15 cellular contexts compared by ENCODE assay signal in the genomic region with DNA sequence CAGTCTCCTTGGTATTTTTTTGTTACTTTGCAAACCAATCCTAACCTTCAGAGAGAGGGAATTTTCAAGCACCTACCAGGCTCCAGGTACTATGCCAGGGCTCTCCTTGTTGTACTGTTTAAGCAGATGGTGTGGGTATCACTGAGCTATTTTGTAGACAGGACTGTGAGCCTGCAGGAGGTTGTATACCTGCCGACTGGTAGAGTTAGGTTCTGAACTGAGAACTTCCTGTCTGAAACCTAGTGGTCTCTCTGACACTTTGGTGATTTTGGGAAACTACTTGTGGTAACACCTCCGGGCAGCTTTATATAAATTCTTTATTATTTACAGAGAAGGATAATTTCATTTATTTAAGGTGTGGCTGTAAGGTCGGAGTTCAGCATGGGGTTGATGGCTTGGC. TPM values are rescaled to one million over a fixed set of nuclear protein-coding genes. Genes with fewer than 3 reads are reported as not detected.
DNase-seq lines count a peak whose midpoint lies in the region; ATAC-seq, FAIRE-seq and TF ChIP-seq lines count a peak whose summit lies in the region.
"Had no signal": no experiment of that assay in that cellular context is flagged by ENCODE, and none has a peak within 500 bp of the region (broad histone marks: within the 10 kb centered on the region; RNA-seq: fewer than 3 reads in every experiment).

No MANE protein-coding gene starts in this region.

- DNase-seq in GM12865 (ENCODE audit: low read depth) (peak; percentile 43), HepG2 (ENCODE audit: low spot score) (no peak), cerebellar nuclear complex (lab: John Stamatoyannopoulos, UW) (no peak)
- DNase-seq in central memory CD8-positive, alpha-beta T cell (ENCODE audit: low spot score in 2 of 2): no peak
- DNase-seq: BE2C, EL, NCI-H1048, NCI-H1694, NCI-H446, Right ventricle myocardium superior had no signal

- H3K9me3 ChIP-seq in OCI-LY3 (ENCODE audit: insufficient read depth, low read length) (no peaks in the 10 kb centered on the region), HepG2 (ENCODE audit: low read length) (no peaks in the 10 kb centered on the region)
- H3K9me3 ChIP-seq: BE2C, HAP-1 had no signal

- H3K36me3 Mint-ChIP-seq in central memory CD8-positive, alpha-beta T cell (ENCODE audit: insufficient read depth): peaks cover 3% of the 10 kb centered on the region
- peaks cover 9% of the 10 kb centered on the region for H3K36me3 Mint-ChIP-seq in stimulated activated memory B cell treated with anti-CD40 and anti-IgM and Interleukin-4, amounts not matched to agents 10 μg/mL and 1 μg/mL and 100 μg/mL, for 72 hours

- H3K27me3 ChIP-seq in OCI-LY3 (ENCODE audit: low read depth, low read length) (no peaks in the 10 kb centered on the region), HepG2 (ENCODE audit: control insufficient read depth in 1 of 2, insufficient read depth in 2 of 2, low read length in 2 of 2) (no peaks in the 10 kb centered on the region; a peak in 1 of 5 replicates)

- CTCF ChIA-PET in HepG2 (lab: Yijun Ruan, JAX; ENCODE audit: low intra/inter-chr PET ratio, low total read pairs): no interaction called here

- H3K4me2 ChIP-seq in OCI-LY3 (ENCODE audit: low read length): peak overlapping the region; percentile 28; the same call in 1 of the 2 replicates
- H3K4me2 ChIP-seq in HepG2 (ENCODE audit: low read depth, low read length): no peak overlapping the region

- H3K4me1 ChIP-seq in OCI-LY3 (ENCODE audit: low read length): peaks cover 26% of the 10 kb centered on the region
- peaks cover 9% of the 10 kb centered on the region for H3K4me1 ChIP-seq in HepG2 (ENCODE audit: insufficient read depth, low read length)
- H3K4me1 ChIP-seq: BE2C had no signal

- H4K20me1 ChIP-seq in OCI-LY3 (ENCODE audit: insufficient read depth, low read length) (no peaks in the 10 kb centered on the region), HepG2 (ENCODE audit: insufficient read depth, low read length) (no peaks in the 10 kb centered on the region)

- H3K36me3 ChIP-seq in OCI-LY3 (replicated peaks; ENCODE audit: low read depth, low read length) (no peaks in the 10 kb centered on the region), HepG2 (replicated peaks in 1 of 2; ENCODE audit: control insufficient read depth in 1 of 2, insufficient read depth in 2 of 2, low read length in 2 of 2) (peaks cover 3 to 8% of the 10 kb centered on the region in 2 experiments; a peak in 4 of 5 replicates)
- H3K36me3 ChIP-seq: BE2C had no signal

- H3K79me2 ChIP-seq in OCI-LY3 (ENCODE audit: low read length): no peaks in the 10 kb centered on the region
- no peaks in the 10 kb centered on the region for H3K79me2 ChIP-seq in HepG2 (ENCODE audit: insufficient read depth, low read length)

- ATAC-seq in central memory CD8-positive, alpha-beta T cell (replicated peaks; ENCODE audit: extremely low read depth, poor library complexity, severe bottlenecking): peak; percentile 46
- no peak for ATAC-seq in stimulated activated memory B cell treated with anti-CD40 and anti-IgM and Interleukin-4, amounts not matched to agents 10 μg/mL and 1 μg/mL and 100 μg/mL, for 72 hours
- ATAC-seq in HepG2 (no peak), HG03520 (IDR thresholded peaks at IDR 0.05; ENCODE audit: unreplicated experiment) (no peak)
- ATAC-seq: Panc1 had no signal

- no peak for FAIRE-seq in HepG2 (lab: Jason Lieb, UNC)

- intact Hi-C loops in HepG2 (cut with micrococcal nuclease; ENCODE audit: unreplicated experiment): no loop called here

- no peaks in the 10 kb centered on the region for H3K27me3 Mint-ChIP-seq in central memory CD8-positive, alpha-beta T cell
- no peaks in the 10 kb centered on the region for H3K27me3 Mint-ChIP-seq in stimulated activated memory B cell treated with anti-CD40 and anti-IgM and Interleukin-4, amounts not matched to agents 10 μg/mL and 1 μg/mL and 100 μg/mL, for 72 hours

- no peak overlapping the region for H3K27ac ChIP-seq in OCI-LY3 (ENCODE audit: low read length)
- H3K27ac ChIP-seq in HepG2 (ENCODE audit: extremely low read length, insufficient read depth, low read length): no peak overlapping the region

- H3K9ac ChIP-seq in OCI-LY3 (ENCODE audit: low read length) (no peak overlapping the region), HepG2 (ENCODE audit: insufficient read depth, low read depth, low read length) (no peak overlapping the region)

- POLR2A ChIA-PET in HepG2 (lab: Yijun Ruan, JAX): no interaction called here

- TF ChIP-seq EP300 in HepG2 (IDR thresholded peaks at IDR 0.05; ENCODE audit: low read depth in 2 of 2, low read length in 2 of 2): no peak
- TF ChIP-seq EP300 in HepG2 (CRISPR knock-in tag; IDR thresholded peaks at IDR 0.05; ENCODE audit: borderline replicate concordance): no peak

- 100% methylated on average over 3 of the region's 3 CpGs for WGBS in HepG2 (ENCODE audit: low lambda C conversion rate)

- H3K4me3 Mint-ChIP-seq in central memory CD8-positive, alpha-beta T cell: peak overlapping the region; percentile 70
- H3K4me3 Mint-ChIP-seq in stimulated activated memory B cell treated with anti-CD40 and anti-IgM and Interleukin-4, amounts not matched to agents 10 μg/mL and 1 μg/mL and 100 μg/mL, for 72 hours: no peak overlapping the region

- peak overlapping the region; percentile 92 for H3K27ac Mint-ChIP-seq in central memory CD8-positive, alpha-beta T cell (ENCODE audit: low read depth)
- peak overlapping the region; percentile 38 for H3K27ac Mint-ChIP-seq in stimulated activated memory B cell treated with anti-CD40 and anti-IgM and Interleukin-4, amounts not matched to agents 10 μg/mL and 1 μg/mL and 100 μg/mL, for 72 hours

- no peak overlapping the region for H3K4me3 ChIP-seq in GM12865 (ENCODE audit: low read depth, low read length)
- H3K4me3 ChIP-seq in OCI-LY3 (ENCODE audit: low read length): no peak overlapping the region
- H3K4me3 ChIP-seq in HepG2 (replicated peaks in 1 of 3; ENCODE audit: insufficient read depth in 1 of 3, low read depth in 2 of 3, low read length in 3 of 3): no peak overlapping the region
- H3K4me3 ChIP-seq: HAP-1 had no signal

- H3K4me1 Mint-ChIP-seq in central memory CD8-positive, alpha-beta T cell: peaks cover 54% of the 10 kb centered on the region
- peaks cover 50% of the 10 kb centered on the region for H3K4me1 Mint-ChIP-seq in stimulated activated memory B cell treated with anti-CD40 and anti-IgM and Interleukin-4, amounts not matched to agents 10 μg/mL and 1 μg/mL and 100 μg/mL, for 72 hours

- no TSS peak for BruUV-seq in HepG2 (replicated peaks; lab: Mats Ljungman, UMichigan)

- in situ Hi-C loops in HepG2 (cut with HindIII; ENCODE audit: extremely low pct_ligation_motif_present, low pct_unique_long_range_greater_than_20kb): no loop called here

- no peak for TF ChIP-seq POLR2A in HepG2 (IDR thresholded peaks at IDR 0.05; ENCODE audit: insufficient read depth in 1 of 2, low read depth in 2 of 2, low read length in 2 of 2)

- H2AFZ ChIP-seq in OCI-LY3 (ENCODE audit: low read depth, low read length) (no peak overlapping the region), HepG2 (ENCODE audit: low read length) (no peak overlapping the region)

- no peaks in the 10 kb centered on the region for H3K9me3 Mint-ChIP-seq in central memory CD8-positive, alpha-beta T cell
- no peaks in the 10 kb centered on the region for H3K9me3 Mint-ChIP-seq in stimulated activated memory B cell treated with anti-CD40 and anti-IgM and Interleukin-4, amounts not matched to agents 10 μg/mL and 1 μg/mL and 100 μg/mL, for 72 hours

- TF ChIP-seq CTCF in GM12865 (IDR thresholded peaks at IDR 0.05; ENCODE audit: insufficient read depth, low read depth, low read length, missing control alignments) (no peak), OCI-LY3 (IDR thresholded peaks at IDR 0.05; ENCODE audit: low read depth, low read length) (no peak), HepG2 (CRISPR knock-in tag; IDR thresholded peaks at IDR 0.05) (no peak)

- TF ChIP-seq RAD21 in HepG2 (CRISPR knock-in tag; IDR thresholded peaks at IDR 0.05): no peak

RNA-seq across cellular contexts. Expression of a gene that starts 4.6 kb away (rescaled TPM):
- 2.1 and 2.5 TPM in 2 replicates for total RNA-seq in HepG2 (2016; rRNA removed; fragmentation: Illumina TruSeq; extraction: Trizol)
- 0.61 and 1.3 TPM in 2 replicates for total RNA-seq in HepG2 (2016; cell fraction: cytosol; rRNA removed; fragmentation: Illumina TruSeq; extraction: Trizol; ENCODE audit: low read depth)
- total RNA-seq in HepG2 (2016; cell fraction: insoluble cytoplasmic fraction; rRNA removed; fragmentation: Illumina TruSeq; extraction: Trizol): 1.9 and 2.0 TPM in 2 replicates
- 3.2 and 3.3 TPM in 2 replicates for total RNA-seq in HepG2 (2016; cell fraction: membrane; rRNA removed; fragmentation: Illumina TruSeq; extraction: Trizol)
- total RNA-seq in HepG2 (2016; cell fraction: nucleus; rRNA removed; fragmentation: Illumina TruSeq; extraction: Trizol): 1.5 and 1.9 TPM in 2 replicates
- 6.2 and 10.8 TPM in 2 replicates for polyA plus RNA-seq in HepG2 (2011; rRNA removed)
- 7.2 and 8.2 TPM in 2 replicates for polyA plus RNA-seq in HepG2 (2011; cell fraction: cytosol; rRNA removed)
- polyA plus RNA-seq in HepG2 (2011; cell fraction: nucleus; rRNA removed): 4.4 and 5.8 TPM in 2 replicates
- 4.2 and 5.1 TPM in 2 replicates for polyA plus RNA-seq in HepG2 (2012)
- polyA plus RNA-seq in HepG2 (2016; cell fraction: cytosol; fragmentation: Illumina TruSeq; extraction: Trizol; ENCODE audit: low read depth): 1.6 and 1.7 TPM in 2 replicates
- 3.6 and 4.7 TPM in 2 replicates for polyA plus RNA-seq in HepG2 (2016; cell fraction: insoluble cytoplasmic fraction; fragmentation: Illumina TruSeq; extraction: Trizol; ENCODE audit: low read depth)
- polyA plus RNA-seq in HepG2 (2016; cell fraction: membrane; fragmentation: Illumina TruSeq; extraction: Trizol; ENCODE audit: low read depth): 4.5 and 5.2 TPM in 2 replicates
- 3.6 and 4.1 TPM in 2 replicates for polyA plus RNA-seq in HepG2 (2016; cell fraction: nucleus; fragmentation: Illumina TruSeq; extraction: Trizol; ENCODE audit: insufficient read depth, low read depth)
- polyA minus RNA-seq in HepG2 (2011; rRNA and poly(A)+ RNA removed; ENCODE audit: low replicate concordance): 0.16 and 14.3 TPM in 2 replicates
- polyA minus RNA-seq in HepG2 (2011; cell fraction: cytosol; rRNA and poly(A)+ RNA removed): 6.0 and 8.6 TPM in 2 replicates
- polyA minus RNA-seq in HepG2 (2011; cell fraction: nucleus; rRNA and poly(A)+ RNA removed): 1.7 and 2.9 TPM in 2 replicates

RNA-seq across cellular contexts. Expression of a gene that starts 17.2 kb away (rescaled TPM):
- total RNA-seq in HepG2 (2016; rRNA removed; fragmentation: Illumina TruSeq; extraction: Trizol): 5.3 and 9.9 TPM in 2 replicates
- 1.4 and 1.9 TPM in 2 replicates for total RNA-seq in HepG2 (2016; cell fraction: cytosol; rRNA removed; fragmentation: Illumina TruSeq; extraction: Trizol; ENCODE audit: low read depth)
- 3.8 and 8.2 TPM in 2 replicates for total RNA-seq in HepG2 (2016; cell fraction: insoluble cytoplasmic fraction; rRNA removed; fragmentation: Illumina TruSeq; extraction: Trizol)
- total RNA-seq in HepG2 (2016; cell fraction: membrane; rRNA removed; fragmentation: Illumina TruSeq; extraction: Trizol): 1.5 and 1.9 TPM in 2 replicates
- total RNA-seq in HepG2 (2016; cell fraction: nucleus; rRNA removed; fragmentation: Illumina TruSeq; extraction: Trizol): 6.6 and 7.7 TPM in 2 replicates
- 4.3 and 5.6 TPM in 2 replicates for polyA plus RNA-seq in HepG2 (2011; rRNA removed)
- 2.3 and 3.2 TPM in 2 replicates for polyA plus RNA-seq in HepG2 (2011; cell fraction: cytosol; rRNA removed)
- polyA plus RNA-seq in HepG2 (2011; cell fraction: nucleus; rRNA removed): 35.5 and 38.7 TPM in 2 replicates
- polyA plus RNA-seq in HepG2 (2012): 10.3 and 12.2 TPM in 2 replicates
- 0.19 and 0.27 TPM in 2 replicates for polyA plus RNA-seq in HepG2 (2016; cell fraction: cytosol; fragmentation: Illumina TruSeq; extraction: Trizol; ENCODE audit: low read depth)
- polyA plus RNA-seq in HepG2 (2016; cell fraction: insoluble cytoplasmic fraction; fragmentation: Illumina TruSeq; extraction: Trizol; ENCODE audit: low read depth): 3.8 and 4.0 TPM in 2 replicates
- 0.60 and 1.1 TPM in 2 replicates for polyA plus RNA-seq in HepG2 (2016; cell fraction: membrane; fragmentation: Illumina TruSeq; extraction: Trizol; ENCODE audit: low read depth)
- polyA plus RNA-seq in HepG2 (2016; cell fraction: nucleus; fragmentation: Illumina TruSeq; extraction: Trizol; ENCODE audit: insufficient read depth, low read depth): 31.1 and 32.1 TPM in 2 replicates
- 4.5 and 7.7 TPM in 2 replicates for polyA minus RNA-seq in HepG2 (2011; rRNA and poly(A)+ RNA removed; ENCODE audit: low replicate concordance)
- polyA minus RNA-seq in HepG2 (2011; cell fraction: cytosol; rRNA and poly(A)+ RNA removed): 3.2 and 3.8 TPM in 2 replicates
- polyA minus RNA-seq in HepG2 (2011; cell fraction: nucleus; rRNA and poly(A)+ RNA removed): 5.9 and 7.0 TPM in 2 replicates

RNA-seq across cellular contexts. Expression of a gene that starts 30.1 kb away (rescaled TPM):
- 8.7 and 16.3 TPM in 2 replicates for total RNA-seq in HepG2 (2016; rRNA removed; fragmentation: Illumina TruSeq; extraction: Trizol)
- total RNA-seq in HepG2 (2016; cell fraction: cytosol; rRNA removed; fragmentation: Illumina TruSeq; extraction: Trizol; ENCODE audit: low read depth): 6.0 and 7.2 TPM in 2 replicates
- 9.9 and 14.0 TPM in 2 replicates for total RNA-seq in HepG2 (2016; cell fraction: insoluble cytoplasmic fraction; rRNA removed; fragmentation: Illumina TruSeq; extraction: Trizol)
- 11.2 and 14.4 TPM in 2 replicates for total RNA-seq in HepG2 (2016; cell fraction: membrane; rRNA removed; fragmentation: Illumina TruSeq; extraction: Trizol)
- total RNA-seq in HepG2 (2016; cell fraction: nucleus; rRNA removed; fragmentation: Illumina TruSeq; extraction: Trizol): 11.9 and 12.9 TPM in 2 replicates
- polyA plus RNA-seq in HepG2 (2011; rRNA removed): 23.3 and 25.7 TPM in 2 replicates
- polyA plus RNA-seq in HepG2 (2011; cell fraction: cytosol; rRNA removed): 20.5 and 21.6 TPM in 2 replicates
- polyA plus RNA-seq in HepG2 (2011; cell fraction: nucleus; rRNA removed): 35.7 and 36.4 TPM in 2 replicates
- polyA plus RNA-seq in HepG2 (2012): 15.0 and 22.4 TPM in 2 replicates
- 8.3 and 10.5 TPM in 2 replicates for polyA plus RNA-seq in HepG2 (2016; cell fraction: cytosol; fragmentation: Illumina TruSeq; extraction: Trizol; ENCODE audit: low read depth)
- 14.6 and 18.9 TPM in 2 replicates for polyA plus RNA-seq in HepG2 (2016; cell fraction: insoluble cytoplasmic fraction; fragmentation: Illumina TruSeq; extraction: Trizol; ENCODE audit: low read depth)
- 17.1 and 18.2 TPM in 2 replicates for polyA plus RNA-seq in HepG2 (2016; cell fraction: membrane; fragmentation: Illumina TruSeq; extraction: Trizol; ENCODE audit: low read depth)
- 25.3 and 31.3 TPM in 2 replicates for polyA plus RNA-seq in HepG2 (2016; cell fraction: nucleus; fragmentation: Illumina TruSeq; extraction: Trizol; ENCODE audit: insufficient read depth, low read depth)
- 22.2 and 22.4 TPM in 2 replicates for polyA minus RNA-seq in HepG2 (2011; rRNA and poly(A)+ RNA removed; ENCODE audit: low replicate concordance)
- polyA minus RNA-seq in HepG2 (2011; cell fraction: cytosol; rRNA and poly(A)+ RNA removed): 9.6 and 10.0 TPM in 2 replicates
- 11.3 and 12.3 TPM in 2 replicates for polyA minus RNA-seq in HepG2 (2011; cell fraction: nucleus; rRNA and poly(A)+ RNA removed)

RNA-seq across cellular contexts. Expression of a gene that starts 42.7 kb away (rescaled TPM):
- 65.4 and 83.2 TPM in 2 replicates for total RNA-seq in HepG2 (2016; rRNA removed; fragmentation: Illumina TruSeq; extraction: Trizol)
- 226 and 246 TPM in 2 replicates for total RNA-seq in HepG2 (2016; cell fraction: cytosol; rRNA removed; fragmentation: Illumina TruSeq; extraction: Trizol; ENCODE audit: low read depth)
- 68.5 and 81.1 TPM in 2 replicates for total RNA-seq in HepG2 (2016; cell fraction: insoluble cytoplasmic fraction; rRNA removed; fragmentation: Illumina TruSeq; extraction: Trizol)
- total RNA-seq in HepG2 (2016; cell fraction: membrane; rRNA removed; fragmentation: Illumina TruSeq; extraction: Trizol): 224 and 257 TPM in 2 replicates
- 64.6 and 66.3 TPM in 2 replicates for total RNA-seq in HepG2 (2016; cell fraction: nucleus; rRNA removed; fragmentation: Illumina TruSeq; extraction: Trizol)
- 164 and 188 TPM in 2 replicates for polyA plus RNA-seq in HepG2 (2011; rRNA removed)
- 211 and 259 TPM in 2 replicates for polyA plus RNA-seq in HepG2 (2011; cell fraction: cytosol; rRNA removed)
- polyA plus RNA-seq in HepG2 (2011; cell fraction: nucleus; rRNA removed): 123 and 147 TPM in 2 replicates
- polyA plus RNA-seq in HepG2 (2012): 113 and 117 TPM in 2 replicates
- 267 and 344 TPM in 2 replicates for polyA plus RNA-seq in HepG2 (2016; cell fraction: cytosol; fragmentation: Illumina TruSeq; extraction: Trizol; ENCODE audit: low read depth)
- polyA plus RNA-seq in HepG2 (2016; cell fraction: insoluble cytoplasmic fraction; fragmentation: Illumina TruSeq; extraction: Trizol; ENCODE audit: low read depth): 67.4 and 79.0 TPM in 2 replicates
- 232 and 277 TPM in 2 replicates for polyA plus RNA-seq in HepG2 (2016; cell fraction: membrane; fragmentation: Illumina TruSeq; extraction: Trizol; ENCODE audit: low read depth)
- polyA plus RNA-seq in HepG2 (2016; cell fraction: nucleus; fragmentation: Illumina TruSeq; extraction: Trizol; ENCODE audit: insufficient read depth, low read depth): 95.8 and 95.9 TPM in 2 replicates
- 201 and 369 TPM in 2 replicates for polyA minus RNA-seq in HepG2 (2011; rRNA and poly(A)+ RNA removed; ENCODE audit: low replicate concordance)
- polyA minus RNA-seq in HepG2 (2011; cell fraction: cytosol; rRNA and poly(A)+ RNA removed): 60.4 and 76.0 TPM in 2 replicates
- 68.5 and 88.6 TPM in 2 replicates for polyA minus RNA-seq in HepG2 (2011; cell fraction: nucleus; rRNA and poly(A)+ RNA removed)
